2 cellular contexts compared by ENCODE assay signal in the genomic region with DNA sequence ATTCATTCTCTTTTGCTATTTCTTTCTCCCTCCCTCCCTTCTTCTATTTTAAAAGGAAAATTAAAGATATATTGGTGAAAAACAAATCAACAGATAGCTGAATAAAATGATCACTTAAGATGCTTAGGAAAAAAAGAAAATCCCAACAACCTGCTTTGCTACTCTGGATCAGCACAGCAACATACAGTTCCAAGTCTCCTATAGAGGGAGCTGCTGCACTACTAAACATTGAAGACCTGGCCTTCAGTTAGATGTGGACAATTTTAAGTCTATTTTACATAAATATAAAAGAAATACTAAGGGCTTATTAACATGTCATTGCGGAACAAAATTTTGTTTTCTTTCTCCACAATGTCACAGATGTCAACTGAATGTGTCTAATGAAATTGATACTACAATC.
TF ChIP-seq lines count a peak whose summit lies in the region.

No MANE protein-coding gene starts in this region.

TF ChIP-seq in SK-N-SH, 30 proteins besides CTCF, POLR2A, EP300 and RAD21 (continued from another document):
- TF ChIP-seq, protein P1, sequence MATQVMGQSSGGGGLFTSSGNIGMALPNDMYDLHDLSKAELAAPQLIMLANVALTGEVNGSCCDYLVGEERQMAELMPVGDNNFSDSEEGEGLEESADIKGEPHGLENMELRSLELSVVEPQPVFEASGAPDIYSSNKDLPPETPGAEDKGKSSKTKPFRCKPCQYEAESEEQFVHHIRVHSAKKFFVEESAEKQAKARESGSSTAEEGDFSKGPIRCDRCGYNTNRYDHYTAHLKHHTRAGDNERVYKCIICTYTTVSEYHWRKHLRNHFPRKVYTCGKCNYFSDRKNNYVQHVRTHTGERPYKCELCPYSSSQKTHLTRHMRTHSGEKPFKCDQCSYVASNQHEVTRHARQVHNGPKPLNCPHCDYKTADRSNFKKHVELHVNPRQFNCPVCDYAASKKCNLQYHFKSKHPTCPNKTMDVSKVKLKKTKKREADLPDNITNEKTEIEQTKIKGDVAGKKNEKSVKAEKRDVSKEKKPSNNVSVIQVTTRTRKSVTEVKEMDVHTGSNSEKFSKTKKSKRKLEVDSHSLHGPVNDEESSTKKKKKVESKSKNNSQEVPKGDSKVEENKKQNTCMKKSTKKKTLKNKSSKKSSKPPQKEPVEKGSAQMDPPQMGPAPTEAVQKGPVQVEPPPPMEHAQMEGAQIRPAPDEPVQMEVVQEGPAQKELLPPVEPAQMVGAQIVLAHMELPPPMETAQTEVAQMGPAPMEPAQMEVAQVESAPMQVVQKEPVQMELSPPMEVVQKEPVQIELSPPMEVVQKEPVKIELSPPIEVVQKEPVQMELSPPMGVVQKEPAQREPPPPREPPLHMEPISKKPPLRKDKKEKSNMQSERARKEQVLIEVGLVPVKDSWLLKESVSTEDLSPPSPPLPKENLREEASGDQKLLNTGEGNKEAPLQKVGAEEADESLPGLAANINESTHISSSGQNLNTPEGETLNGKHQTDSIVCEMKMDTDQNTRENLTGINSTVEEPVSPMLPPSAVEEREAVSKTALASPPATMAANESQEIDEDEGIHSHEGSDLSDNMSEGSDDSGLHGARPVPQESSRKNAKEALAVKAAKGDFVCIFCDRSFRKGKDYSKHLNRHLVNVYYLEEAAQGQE (IDR thresholded peaks at IDR 0.05; ENCODE audit: low read depth, low read length), result no peak
- no peak for TF ChIP-seq GATA2 (CRISPR knock-in tag; IDR thresholded peaks at IDR 0.05)
TF ChIP-seq in SK-N-SH: peak in this region for 0.

TF ChIP-seq in SK-N-SH treated with all-trans-retinoic acid at 6 μM for 48 hours, 23 proteins besides CTCF, POLR2A, EP300 and RAD21 (continued from another document):
- TF ChIP-seq, protein P2, sequence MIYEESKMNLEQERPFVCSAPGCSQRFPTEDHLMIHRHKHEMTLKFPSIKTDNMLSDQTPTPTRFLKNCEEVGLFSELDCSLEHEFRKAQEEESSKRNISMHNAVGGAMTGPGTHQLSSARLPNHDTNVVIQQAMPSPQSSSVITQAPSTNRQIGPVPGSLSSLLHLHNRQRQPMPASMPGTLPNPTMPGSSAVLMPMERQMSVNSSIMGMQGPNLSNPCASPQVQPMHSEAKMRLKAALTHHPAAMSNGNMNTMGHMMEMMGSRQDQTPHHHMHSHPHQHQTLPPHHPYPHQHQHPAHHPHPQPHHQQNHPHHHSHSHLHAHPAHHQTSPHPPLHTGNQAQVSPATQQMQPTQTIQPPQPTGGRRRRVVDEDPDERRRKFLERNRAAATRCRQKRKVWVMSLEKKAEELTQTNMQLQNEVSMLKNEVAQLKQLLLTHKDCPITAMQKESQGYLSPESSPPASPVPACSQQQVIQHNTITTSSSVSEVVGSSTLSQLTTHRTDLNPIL (CRISPR knock-in tag; IDR thresholded peaks at IDR 0.05; ENCODE audit: low read depth), result no peak
- TF ChIP-seq ZNF565 (CRISPR knock-in tag; conservative IDR thresholded peaks at IDR 0.05; ENCODE audit: low read depth), result no peak
- TF ChIP-seq ZFP30 (CRISPR knock-in tag; IDR thresholded peaks at IDR 0.05), result no peak
- TF ChIP-seq, protein P3, sequence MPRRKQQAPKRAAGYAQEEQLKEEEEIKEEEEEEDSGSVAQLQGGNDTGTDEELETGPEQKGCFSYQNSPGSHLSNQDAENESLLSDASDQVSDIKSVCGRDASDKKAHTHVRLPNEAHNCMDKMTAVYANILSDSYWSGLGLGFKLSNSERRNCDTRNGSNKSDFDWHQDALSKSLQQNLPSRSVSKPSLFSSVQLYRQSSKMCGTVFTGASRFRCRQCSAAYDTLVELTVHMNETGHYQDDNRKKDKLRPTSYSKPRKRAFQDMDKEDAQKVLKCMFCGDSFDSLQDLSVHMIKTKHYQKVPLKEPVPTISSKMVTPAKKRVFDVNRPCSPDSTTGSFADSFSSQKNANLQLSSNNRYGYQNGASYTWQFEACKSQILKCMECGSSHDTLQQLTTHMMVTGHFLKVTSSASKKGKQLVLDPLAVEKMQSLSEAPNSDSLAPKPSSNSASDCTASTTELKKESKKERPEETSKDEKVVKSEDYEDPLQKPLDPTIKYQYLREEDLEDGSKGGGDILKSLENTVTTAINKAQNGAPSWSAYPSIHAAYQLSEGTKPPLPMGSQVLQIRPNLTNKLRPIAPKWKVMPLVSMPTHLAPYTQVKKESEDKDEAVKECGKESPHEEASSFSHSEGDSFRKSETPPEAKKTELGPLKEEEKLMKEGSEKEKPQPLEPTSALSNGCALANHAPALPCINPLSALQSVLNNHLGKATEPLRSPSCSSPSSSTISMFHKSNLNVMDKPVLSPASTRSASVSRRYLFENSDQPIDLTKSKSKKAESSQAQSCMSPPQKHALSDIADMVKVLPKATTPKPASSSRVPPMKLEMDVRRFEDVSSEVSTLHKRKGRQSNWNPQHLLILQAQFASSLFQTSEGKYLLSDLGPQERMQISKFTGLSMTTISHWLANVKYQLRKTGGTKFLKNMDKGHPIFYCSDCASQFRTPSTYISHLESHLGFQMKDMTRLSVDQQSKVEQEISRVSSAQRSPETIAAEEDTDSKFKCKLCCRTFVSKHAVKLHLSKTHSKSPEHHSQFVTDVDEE (CRISPR knock-in tag; IDR thresholded peaks at IDR 0.05), result no peak
- no peak for TF ChIP-seq OSR1 (CRISPR knock-in tag; IDR thresholded peaks at IDR 0.05)
- no peak for TF ChIP-seq TOX (CRISPR knock-in tag; IDR thresholded peaks at IDR 0.05; ENCODE audit: borderline replicate concordance)
- no peak for TF ChIP-seq ZNF8 (CRISPR knock-in tag; IDR thresholded peaks at IDR 0.05)
- TF ChIP-seq SNAI2 (CRISPR knock-in tag; IDR thresholded peaks at IDR 0.05), result no peak
- no peak for TF ChIP-seq ARNTL (CRISPR knock-in tag; IDR thresholded peaks at IDR 0.05; ENCODE audit: borderline replicate concordance, low read depth)
- TF ChIP-seq, protein P4, sequence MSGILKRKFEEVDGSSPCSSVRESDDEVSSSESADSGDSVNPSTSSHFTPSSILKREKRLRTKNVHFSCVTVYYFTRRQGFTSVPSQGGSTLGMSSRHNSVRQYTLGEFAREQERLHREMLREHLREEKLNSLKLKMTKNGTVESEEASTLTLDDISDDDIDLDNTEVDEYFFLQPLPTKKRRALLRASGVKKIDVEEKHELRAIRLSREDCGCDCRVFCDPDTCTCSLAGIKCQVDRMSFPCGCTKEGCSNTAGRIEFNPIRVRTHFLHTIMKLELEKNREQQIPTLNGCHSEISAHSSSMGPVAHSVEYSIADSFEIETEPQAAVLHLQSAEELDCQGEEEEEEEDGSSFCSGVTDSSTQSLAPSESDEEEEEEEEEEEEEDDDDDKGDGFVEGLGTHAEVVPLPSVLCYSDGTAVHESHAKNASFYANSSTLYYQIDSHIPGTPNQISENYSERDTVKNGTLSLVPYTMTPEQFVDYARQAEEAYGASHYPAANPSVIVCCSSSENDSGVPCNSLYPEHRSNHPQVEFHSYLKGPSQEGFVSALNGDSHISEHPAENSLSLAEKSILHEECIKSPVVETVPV (CRISPR knock-in tag; IDR thresholded peaks at IDR 0.05), result no peak
- no peak for TF ChIP-seq BACH2 (CRISPR knock-in tag; IDR thresholded peaks at IDR 0.05; ENCODE audit: borderline replicate concordance)
- TF ChIP-seq ZC3H10 (CRISPR knock-in tag; IDR thresholded peaks at IDR 0.05), result no peak
- TF ChIP-seq ESRRG (CRISPR knock-in tag; IDR thresholded peaks at IDR 0.05), result no peak
- TF ChIP-seq CSDC2 (CRISPR knock-in tag; IDR thresholded peaks at IDR 0.05), result no peak
- TF ChIP-seq TCF4 (CRISPR knock-in tag; IDR thresholded peaks at IDR 0.05; ENCODE audit: borderline replicate concordance), result no peak
TF ChIP-seq in SK-N-SH treated with all-trans-retinoic acid at 6 μM for 48 hours: peak in this region for 0.
